ENCODE assay signal across 1 cellular context in the genomic region with DNA sequence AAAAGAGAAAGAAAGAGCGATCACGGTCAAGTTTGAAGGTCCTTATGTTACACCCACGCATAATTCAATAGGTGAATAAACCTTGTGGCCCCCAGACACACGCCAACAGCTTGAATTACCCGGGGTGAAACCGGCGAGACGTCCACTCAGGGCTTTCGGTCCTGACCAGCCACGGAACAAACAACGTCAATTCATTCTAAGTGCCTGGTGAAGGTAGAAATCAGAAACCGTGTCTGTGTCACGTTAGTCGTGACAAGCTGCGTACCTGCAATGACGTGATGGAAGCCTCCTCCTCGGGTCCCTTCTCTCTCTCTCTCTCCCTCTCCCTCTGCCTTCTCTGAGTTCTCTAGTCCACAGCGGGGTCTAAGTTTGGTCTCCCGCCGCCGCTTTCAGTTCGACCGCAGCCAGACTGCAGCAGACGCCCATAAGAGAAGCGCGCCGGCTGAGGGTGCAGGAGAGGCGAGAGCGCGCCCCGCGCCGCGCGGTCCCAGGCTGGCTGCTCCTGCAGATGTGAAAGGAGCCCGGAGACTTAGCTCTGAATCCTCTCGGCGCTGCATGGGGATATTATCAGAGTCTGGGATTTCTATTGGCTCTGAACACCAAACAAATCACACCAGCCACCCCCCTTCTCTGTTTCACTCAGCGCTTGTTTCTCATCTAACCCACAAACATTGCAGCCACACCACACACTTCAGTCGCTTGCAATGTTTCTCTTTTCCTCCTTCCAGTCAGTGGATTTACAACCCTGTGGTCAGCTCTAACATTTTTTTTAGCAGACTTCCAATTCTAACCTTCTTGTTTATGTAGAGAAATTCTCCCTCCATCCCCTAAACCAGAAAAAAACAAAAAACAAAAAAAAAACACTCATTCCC.
A peak's percentile ranks its signal among the peaks of the same experiment; 100 is the strongest.
TF ChIP-seq lines count a peak whose summit lies in the region.

A gene (minus strand): TSS at position 537 of the 872 bp plus-strand sequence. CDS start 118,680 bp downstream, outside the sequence.

TF ChIP-seq in HepG2, 621 proteins besides CTCF, POLR2A, EP300 and RAD21 (continued from another document):
- no peak for TF ChIP-seq ZNF34 (CRISPR knock-in tag; IDR thresholded peaks at IDR 0.05; ENCODE audit: borderline replicate concordance)
- no peak for TF ChIP-seq ZSCAN9 (CRISPR knock-in tag; IDR thresholded peaks at IDR 0.05; ENCODE audit: borderline replicate concordance)
- TF ChIP-seq ELF1 (CRISPR knock-in tag; IDR thresholded peaks at IDR 0.05): no peak
- TF ChIP-seq, protein P1, sequence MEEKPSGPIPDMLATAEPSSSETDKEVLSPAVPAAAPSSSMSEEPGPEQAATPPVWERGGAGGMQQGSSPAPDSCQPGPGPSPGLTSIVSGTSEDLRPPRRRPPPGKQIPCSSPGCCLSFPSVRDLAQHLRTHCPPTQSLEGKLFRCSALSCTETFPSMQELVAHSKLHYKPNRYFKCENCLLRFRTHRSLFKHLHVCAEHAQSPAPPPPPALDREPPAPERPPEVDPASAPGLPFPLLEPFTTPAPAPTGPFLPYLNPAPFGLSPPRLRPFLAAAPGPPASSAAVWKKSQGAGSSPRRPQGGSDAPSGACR (CRISPR knock-in tag; IDR thresholded peaks at IDR 0.05): no peak
- TF ChIP-seq MAFG (CRISPR knock-in tag; IDR thresholded peaks at IDR 0.05): no peak
- TF ChIP-seq, protein P2, sequence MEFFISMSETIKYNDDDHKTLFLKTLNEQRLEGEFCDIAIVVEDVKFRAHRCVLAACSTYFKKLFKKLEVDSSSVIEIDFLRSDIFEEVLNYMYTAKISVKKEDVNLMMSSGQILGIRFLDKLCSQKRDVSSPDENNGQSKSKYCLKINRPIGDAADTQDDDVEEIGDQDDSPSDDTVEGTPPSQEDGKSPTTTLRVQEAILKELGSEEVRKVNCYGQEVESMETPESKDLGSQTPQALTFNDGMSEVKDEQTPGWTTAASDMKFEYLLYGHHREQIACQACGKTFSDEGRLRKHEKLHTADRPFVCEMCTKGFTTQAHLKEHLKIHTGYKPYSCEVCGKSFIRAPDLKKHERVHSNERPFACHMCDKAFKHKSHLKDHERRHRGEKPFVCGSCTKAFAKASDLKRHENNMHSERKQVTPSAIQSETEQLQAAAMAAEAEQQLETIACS (CRISPR knock-in tag; IDR thresholded peaks at IDR 0.05): peak; percentile 61
- no peak for TF ChIP-seq ZNF839 (CRISPR knock-in tag; IDR thresholded peaks at IDR 0.05; ENCODE audit: borderline replicate concordance)
- no peak for TF ChIP-seq SNAI1 (CRISPR knock-in tag; IDR thresholded peaks at IDR 0.05; ENCODE audit: borderline replicate concordance)
- TF ChIP-seq, protein P3, sequence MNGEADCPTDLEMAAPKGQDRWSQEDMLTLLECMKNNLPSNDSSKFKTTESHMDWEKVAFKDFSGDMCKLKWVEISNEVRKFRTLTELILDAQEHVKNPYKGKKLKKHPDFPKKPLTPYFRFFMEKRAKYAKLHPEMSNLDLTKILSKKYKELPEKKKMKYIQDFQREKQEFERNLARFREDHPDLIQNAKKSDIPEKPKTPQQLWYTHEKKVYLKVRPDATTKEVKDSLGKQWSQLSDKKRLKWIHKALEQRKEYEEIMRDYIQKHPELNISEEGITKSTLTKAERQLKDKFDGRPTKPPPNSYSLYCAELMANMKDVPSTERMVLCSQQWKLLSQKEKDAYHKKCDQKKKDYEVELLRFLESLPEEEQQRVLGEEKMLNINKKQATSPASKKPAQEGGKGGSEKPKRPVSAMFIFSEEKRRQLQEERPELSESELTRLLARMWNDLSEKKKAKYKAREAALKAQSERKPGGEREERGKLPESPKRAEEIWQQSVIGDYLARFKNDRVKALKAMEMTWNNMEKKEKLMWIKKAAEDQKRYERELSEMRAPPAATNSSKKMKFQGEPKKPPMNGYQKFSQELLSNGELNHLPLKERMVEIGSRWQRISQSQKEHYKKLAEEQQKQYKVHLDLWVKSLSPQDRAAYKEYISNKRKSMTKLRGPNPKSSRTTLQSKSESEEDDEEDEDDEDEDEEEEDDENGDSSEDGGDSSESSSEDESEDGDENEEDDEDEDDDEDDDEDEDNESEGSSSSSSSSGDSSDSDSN (CRISPR knock-in tag; IDR thresholded peaks at IDR 0.05): peak; percentile 38; the same call in 1 of the 2 replicates
- no peak for TF ChIP-seq IKZF1 (IDR thresholded peaks at IDR 0.05)
- no peak for TF ChIP-seq ZNF83 (CRISPR knock-in tag; IDR thresholded peaks at IDR 0.05; ENCODE audit: borderline replicate concordance)
- TF ChIP-seq, protein P4, sequence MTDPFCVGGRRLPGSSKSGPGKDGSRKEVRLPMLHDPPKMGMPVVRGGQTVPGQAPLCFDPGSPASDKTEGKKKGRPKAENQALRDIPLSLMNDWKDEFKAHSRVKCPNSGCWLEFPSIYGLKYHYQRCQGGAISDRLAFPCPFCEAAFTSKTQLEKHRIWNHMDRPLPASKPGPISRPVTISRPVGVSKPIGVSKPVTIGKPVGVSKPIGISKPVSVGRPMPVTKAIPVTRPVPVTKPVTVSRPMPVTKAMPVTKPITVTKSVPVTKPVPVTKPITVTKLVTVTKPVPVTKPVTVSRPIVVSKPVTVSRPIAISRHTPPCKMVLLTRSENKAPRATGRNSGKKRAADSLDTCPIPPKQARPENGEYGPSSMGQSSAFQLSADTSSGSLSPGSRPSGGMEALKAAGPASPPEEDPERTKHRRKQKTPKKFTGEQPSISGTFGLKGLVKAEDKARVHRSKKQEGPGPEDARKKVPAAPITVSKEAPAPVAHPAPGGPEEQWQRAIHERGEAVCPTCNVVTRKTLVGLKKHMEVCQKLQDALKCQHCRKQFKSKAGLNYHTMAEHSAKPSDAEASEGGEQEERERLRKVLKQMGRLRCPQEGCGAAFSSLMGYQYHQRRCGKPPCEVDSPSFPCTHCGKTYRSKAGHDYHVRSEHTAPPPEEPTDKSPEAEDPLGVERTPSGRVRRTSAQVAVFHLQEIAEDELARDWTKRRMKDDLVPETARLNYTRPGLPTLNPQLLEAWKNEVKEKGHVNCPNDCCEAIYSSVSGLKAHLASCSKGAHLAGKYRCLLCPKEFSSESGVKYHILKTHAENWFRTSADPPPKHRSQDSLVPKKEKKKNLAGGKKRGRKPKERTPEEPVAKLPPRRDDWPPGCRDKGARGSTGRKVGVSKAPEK (CRISPR knock-in tag; IDR thresholded peaks at IDR 0.05; ENCODE audit: borderline replicate concordance): peak; percentile 34; the same call in 1 of the 2 replicates
- no peak for TF ChIP-seq TEAD3 (CRISPR knock-in tag; optimal IDR thresholded peaks at IDR 0.05; ENCODE audit: borderline replicate concordance)
- no peak for TF ChIP-seq RAD51 (IDR thresholded peaks at IDR 0.05; ENCODE audit: borderline replicate concordance)
- TF ChIP-seq MEIS2 (CRISPR knock-in tag; IDR thresholded peaks at IDR 0.05): no peak
- no peak for TF ChIP-seq GATA4 (IDR thresholded peaks at IDR 0.05; ENCODE audit: borderline replicate concordance, low read depth)
- no peak for TF ChIP-seq ZFX (CRISPR knock-in tag; IDR thresholded peaks at IDR 0.05; ENCODE audit: low read depth)
- TF ChIP-seq DNMT1 (CRISPR knock-in tag; IDR thresholded peaks at IDR 0.05): no peak
- TF ChIP-seq ATM (IDR thresholded peaks at IDR 0.05; ENCODE audit: borderline replicate concordance): no peak
- no peak for TF ChIP-seq ZNF547 (CRISPR knock-in tag; IDR thresholded peaks at IDR 0.05)
- no peak for TF ChIP-seq NFRKB (IDR thresholded peaks at IDR 0.05)
- TF ChIP-seq BRD4 (CRISPR knock-in tag; IDR thresholded peaks at IDR 0.05): no peak
- 0 out of 2 replicates have a peak, but pooled peaks have one; percentile 29 for TF ChIP-seq ZNF501 (CRISPR knock-in tag; IDR thresholded peaks at IDR 0.05)
- TF ChIP-seq NCOA2 (CRISPR knock-in tag; IDR thresholded peaks at IDR 0.05): no peak
- TF ChIP-seq ZNF33B (CRISPR knock-in tag; IDR thresholded peaks at IDR 0.05): no peak
- TF ChIP-seq HDAC1 (CRISPR knock-in tag; IDR thresholded peaks at IDR 0.05): no peak
- TF ChIP-seq ZNF549 (CRISPR knock-in tag; IDR thresholded peaks at IDR 0.05): no peak
- TF ChIP-seq ZSCAN21 (CRISPR knock-in tag; IDR thresholded peaks at IDR 0.05; ENCODE audit: borderline replicate concordance): 0 out of 2 replicates have a peak, but pooled peaks have one; percentile 20
- TF ChIP-seq CBX2 (IDR thresholded peaks at IDR 0.05; ENCODE audit: low read depth, low read length): no peak
- TF ChIP-seq CBX2 (CRISPR knock-in tag; IDR thresholded peaks at IDR 0.05; ENCODE audit: low read depth): 0 out of 2 replicates have a peak, but pooled peaks have one; percentile 35
- TF ChIP-seq, protein P5, sequence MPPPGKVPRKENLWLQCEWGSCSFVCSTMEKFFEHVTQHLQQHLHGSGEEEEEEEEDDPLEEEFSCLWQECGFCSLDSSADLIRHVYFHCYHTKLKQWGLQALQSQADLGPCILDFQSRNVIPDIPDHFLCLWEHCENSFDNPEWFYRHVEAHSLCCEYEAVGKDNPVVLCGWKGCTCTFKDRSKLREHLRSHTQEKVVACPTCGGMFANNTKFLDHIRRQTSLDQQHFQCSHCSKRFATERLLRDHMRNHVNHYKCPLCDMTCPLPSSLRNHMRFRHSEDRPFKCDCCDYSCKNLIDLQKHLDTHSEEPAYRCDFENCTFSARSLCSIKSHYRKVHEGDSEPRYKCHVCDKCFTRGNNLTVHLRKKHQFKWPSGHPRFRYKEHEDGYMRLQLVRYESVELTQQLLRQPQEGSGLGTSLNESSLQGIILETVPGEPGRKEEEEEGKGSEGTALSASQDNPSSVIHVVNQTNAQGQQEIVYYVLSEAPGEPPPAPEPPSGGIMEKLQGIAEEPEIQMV (CRISPR knock-in tag; IDR thresholded peaks at IDR 0.05; ENCODE audit: low read depth): no peak
- TF ChIP-seq SKI (IDR thresholded peaks at IDR 0.05; ENCODE audit: partially characterized antibody): no peak
- no peak for TF ChIP-seq HNRNPL (IDR thresholded peaks at IDR 0.05; ENCODE audit: low read depth, low read length)
- no peak for TF ChIP-seq TGIF2 (CRISPR knock-in tag; IDR thresholded peaks at IDR 0.05)
- no peak for TF ChIP-seq CREM (IDR thresholded peaks at IDR 0.05)
- no peak for TF ChIP-seq CREM (CRISPR knock-in tag; IDR thresholded peaks at IDR 0.05)
- TF ChIP-seq NPAS2 (CRISPR knock-in tag; IDR thresholded peaks at IDR 0.05; ENCODE audit: borderline replicate concordance): no peak
- no peak for TF ChIP-seq NRL (CRISPR knock-in tag; IDR thresholded peaks at IDR 0.05; ENCODE audit: borderline replicate concordance)
- no peak for TF ChIP-seq NR3C1 (CRISPR knock-in tag; IDR thresholded peaks at IDR 0.05)
- TF ChIP-seq, protein P6, sequence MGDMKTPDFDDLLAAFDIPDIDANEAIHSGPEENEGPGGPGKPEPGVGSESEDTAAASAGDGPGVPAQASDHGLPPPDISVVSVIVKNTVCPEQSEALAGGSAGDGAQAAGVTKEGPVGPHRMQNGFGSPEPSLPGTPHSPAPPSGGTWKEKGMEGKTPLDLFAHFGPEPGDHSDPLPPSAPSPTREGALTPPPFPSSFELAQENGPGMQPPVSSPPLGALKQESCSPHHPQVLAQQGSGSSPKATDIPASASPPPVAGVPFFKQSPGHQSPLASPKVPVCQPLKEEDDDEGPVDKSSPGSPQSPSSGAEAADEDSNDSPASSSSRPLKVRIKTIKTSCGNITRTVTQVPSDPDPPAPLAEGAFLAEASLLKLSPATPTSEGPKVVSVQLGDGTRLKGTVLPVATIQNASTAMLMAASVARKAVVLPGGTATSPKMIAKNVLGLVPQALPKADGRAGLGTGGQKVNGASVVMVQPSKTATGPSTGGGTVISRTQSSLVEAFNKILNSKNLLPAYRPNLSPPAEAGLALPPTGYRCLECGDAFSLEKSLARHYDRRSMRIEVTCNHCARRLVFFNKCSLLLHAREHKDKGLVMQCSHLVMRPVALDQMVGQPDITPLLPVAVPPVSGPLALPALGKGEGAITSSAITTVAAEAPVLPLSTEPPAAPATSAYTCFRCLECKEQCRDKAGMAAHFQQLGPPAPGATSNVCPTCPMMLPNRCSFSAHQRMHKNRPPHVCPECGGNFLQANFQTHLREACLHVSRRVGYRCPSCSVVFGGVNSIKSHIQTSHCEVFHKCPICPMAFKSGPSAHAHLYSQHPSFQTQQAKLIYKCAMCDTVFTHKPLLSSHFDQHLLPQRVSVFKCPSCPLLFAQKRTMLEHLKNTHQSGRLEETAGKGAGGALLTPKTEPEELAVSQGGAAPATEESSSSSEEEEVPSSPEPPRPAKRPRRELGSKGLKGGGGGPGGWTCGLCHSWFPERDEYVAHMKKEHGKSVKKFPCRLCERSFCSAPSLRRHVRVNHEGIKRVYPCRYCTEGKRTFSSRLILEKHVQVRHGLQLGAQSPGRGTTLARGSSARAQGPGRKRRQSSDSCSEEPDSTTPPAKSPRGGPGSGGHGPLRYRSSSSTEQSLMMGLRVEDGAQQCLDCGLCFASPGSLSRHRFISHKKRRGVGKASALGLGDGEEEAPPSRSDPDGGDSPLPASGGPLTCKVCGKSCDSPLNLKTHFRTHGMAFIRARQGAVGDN (CRISPR knock-in tag; IDR thresholded peaks at IDR 0.05): peak; percentile 28; the same call in 1 of the 2 replicates
- TF ChIP-seq XBP1 (CRISPR knock-in tag; IDR thresholded peaks at IDR 0.05): no peak
- no peak for TF ChIP-seq MEIS1 (CRISPR knock-in tag; IDR thresholded peaks at IDR 0.05; ENCODE audit: borderline replicate concordance)
- no peak for TF ChIP-seq ZMYM2 (CRISPR knock-in tag; IDR thresholded peaks at IDR 0.05)
